Comparison of ENCODE assay signal across 11 cellular contexts in genomic region chr20:57400821-57401564, GRCh38. TPM values are rescaled to one million over a fixed set of nuclear protein-coding genes. Genes with fewer than 3 reads are reported as not detected.
DNase-seq lines count a peak whose midpoint lies in the region; ATAC-seq, FAIRE-seq and TF ChIP-seq lines count a peak whose summit lies in the region.
"Had no signal": no experiment of that assay in that cellular context is flagged by ENCODE, and none has a peak within 500 bp of the region (broad histone marks: within the 10 kb centered on the region; RNA-seq: fewer than 3 reads in every experiment).

No MANE protein-coding gene starts in this region.

- peaks cover 10% of the 10 kb centered on the region for H3K79me2 ChIP-seq in PC-3 (ENCODE audit: low read length)

- no peak overlapping the region for H2AFZ ChIP-seq in PC-3 (ENCODE audit: low read length)

- intact Hi-C loops in PC-3 (cut with micrococcal nuclease) = no loop called here

- H3K27me3 ChIP-seq in neutrophil = no peaks in the 10 kb centered on the region
- no peaks in the 10 kb centered on the region for H3K27me3 ChIP-seq in small intestine (ENCODE audit: control insufficient read depth in 2 of 2, insufficient read depth in 2 of 2, low read length in 2 of 2)
- no peaks in the 10 kb centered on the region for H3K27me3 ChIP-seq in PC-3 (ENCODE audit: low read length)

- TF ChIP-seq CTCF in GM13977 (IDR thresholded peaks at IDR 0.05; ENCODE audit: extremely low read depth, insufficient read depth, missing control alignments) (no peak), neutrophil (IDR thresholded peaks at IDR 0.05) (no peak), PC-3 (conservative IDR thresholded peaks at IDR 0.05; ENCODE audit: low read depth, low read length) (no peak)

- peak overlapping the region; percentile 92 for H3K4me3 Mint-ChIP-seq in activated naive CD4-positive, alpha-beta T cell treated with anti-CD3 and anti-CD28 coated beads, Interleukin-2, amount 50 U/mL, for 24 hours

- H3F3A ChIP-seq in PC-3 (ENCODE audit: low read length, unreplicated experiment) = no peaks in the 10 kb centered on the region

- BruUV-seq in PC-3 (replicated peaks; lab: Mats Ljungman, UMichigan) = no TSS peak

- no peaks in the 10 kb centered on the region for H3K9me3 Mint-ChIP-seq in activated naive CD4-positive, alpha-beta T cell treated with anti-CD3 and anti-CD28 coated beads, Interleukin-2, amount 50 U/mL, for 24 hours

- no peaks in the 10 kb centered on the region for H3K9me2 ChIP-seq in PC-3 (replicated peaks; ENCODE audit: low read length)

- DNase-seq in GM13977 (ENCODE audit: low spot score) (peak; percentile 84), small intestine (no peak), PC-3 (no peak), mesenteric fat pad (ENCODE audit: low spot score) (no peak)
- DNase-seq: effector CD8-positive, alpha-beta T cell; RPMI8226 had no signal

- no peaks in the 10 kb centered on the region for H3K9me3 ChIP-seq in neutrophil
- H3K9me3 ChIP-seq in small intestine (ENCODE audit: control insufficient read depth, low read depth) = no peaks in the 10 kb centered on the region
- H3K9me3 ChIP-seq in PC-3 (ENCODE audit: low read length) = no peaks in the 10 kb centered on the region

- 84 to 86% (median 85%) methylated on average over 21 of the region's 21 CpGs for WGBS in small intestine, 3 donors

- H3K27me3 Mint-ChIP-seq in activated naive CD4-positive, alpha-beta T cell treated with anti-CD3 and anti-CD28 coated beads, Interleukin-2, amount 50 U/mL, for 24 hours = no peaks in the 10 kb centered on the region

- H3K36me3 ChIP-seq in neutrophil (peaks cover 85% of the 10 kb centered on the region), small intestine (ENCODE audit: control insufficient read depth in 2 of 2, insufficient read depth in 2 of 2, low read length in 2 of 2) (peaks cover 0 to 6% of the 10 kb centered on the region in 2 donors), PC-3 (ENCODE audit: low read depth, low read length) (peaks cover 47% of the 10 kb centered on the region; the same call in 1 of the 2 replicates)

- H3K27ac Mint-ChIP-seq in activated naive CD4-positive, alpha-beta T cell treated with anti-CD3 and anti-CD28 coated beads, Interleukin-2, amount 50 U/mL, for 24 hours = peak overlapping the region; percentile 76

- peaks cover 78% of the 10 kb centered on the region for H3K4me1 Mint-ChIP-seq in activated naive CD4-positive, alpha-beta T cell treated with anti-CD3 and anti-CD28 coated beads, Interleukin-2, amount 50 U/mL, for 24 hours

- peak; percentile 35 for ATAC-seq in HG02678 (IDR thresholded peaks at IDR 0.05; ENCODE audit: unreplicated experiment)
- ATAC-seq in GM18505 (IDR thresholded peaks at IDR 0.05; ENCODE audit: unreplicated experiment) = no peak
- ATAC-seq in PC-3 = no peak

- POLR2A ChIA-PET in PC-3 (lab: Charles Lee; ENCODE audit: unreplicated experiment) = no interaction called here

- H3K9ac ChIP-seq in PC-3 (ENCODE audit: low read length) = no peak overlapping the region

- no peaks in the 10 kb centered on the region for H4K20me1 ChIP-seq in PC-3 (ENCODE audit: low read length)

- H3K4me2 ChIP-seq in PC-3 (ENCODE audit: low read length) = no peak overlapping the region

- H3K4me1 ChIP-seq in neutrophil (ENCODE audit: control insufficient read depth in 1 of 2, insufficient read depth in 1 of 2, low read depth in 1 of 2, low read length in 1 of 2) (peaks cover 92 to 96% of the 10 kb centered on the region in 2 experiments), small intestine (ENCODE audit: control insufficient read depth in 2 of 2, insufficient read depth in 1 of 2, low read depth in 1 of 2, low read length in 1 of 2) (peaks cover 0 to 8% of the 10 kb centered on the region in 2 donors), PC-3 (ENCODE audit: insufficient read depth, low read length) (no peaks in the 10 kb centered on the region)

- peaks cover 11% of the 10 kb centered on the region for H3K36me3 Mint-ChIP-seq in activated naive CD4-positive, alpha-beta T cell treated with anti-CD3 and anti-CD28 coated beads, Interleukin-2, amount 50 U/mL, for 24 hours

- peak overlapping the region in 1 of 2 experiments; percentile 26 for H3K4me3 ChIP-seq in neutrophil (ENCODE audit: low read depth in 1 of 2, low read length in 1 of 2)
- no peak overlapping the region for H3K4me3 ChIP-seq in small intestine (ENCODE audit: low read depth in 1 of 2, low read length in 2 of 2)
- H3K4me3 ChIP-seq in PC-3 (ENCODE audit: low read length) = no peak overlapping the region

- no peak for FAIRE-seq in small intestine (lab: Jason Lieb, UNC)
- FAIRE-seq: H54 had no signal

- H3K27ac ChIP-seq in neutrophil (peak overlapping the region; percentile 90), small intestine (ENCODE audit: low read depth in 1 of 2, low read length in 1 of 2) (no peak overlapping the region), PC-3 (ENCODE audit: low read length) (no peak overlapping the region)

- CTCF ChIA-PET in PC-3 (lab: Charles Lee) = no interaction called here

- in situ Hi-C loops in GM13977 (cut with MboI; ENCODE audit: low pct_unique_long_range_greater_than_20kb, low sequenced_read_pairs, unreplicated experiment) = no loop called here

- no peak for TF ChIP-seq POLR2A in GM18505 (IDR thresholded peaks at IDR 0.05; ENCODE audit: borderline replicate concordance, extremely low read depth, insufficient read depth, insufficient read length)

RNA-seq across cellular contexts. Expression of gene RBM38, which starts 9.8 kb away (rescaled TPM):
- polyA plus RNA-seq in small intestine = 10 to 100 TPM; 13.2 to 17.5 (median 16.8) TPM
- total RNA-seq in PC-3 (2014; rRNA removed) (56.5 and 59.3 TPM in 2 replicates), mesenteric fat pad (16.9 TPM)

RNA-seq across cellular contexts. Expression of gene RAE1, which starts 49.9 kb away (rescaled TPM):
- 10 to 100 TPM; 15.7 to 19.7 (median 17.4) TPM for polyA plus RNA-seq in small intestine
- total RNA-seq in PC-3 (2014; rRNA removed) (99.8 and 183 TPM in 2 replicates), mesenteric fat pad (18.0 TPM)
